20 cellular contexts compared by ENCODE assay signal in genomic region chr3:179902061-179902460, GRCh38.
DNase-seq lines count a peak whose midpoint lies in the region; ATAC-seq and TF ChIP-seq lines count a peak whose summit lies in the region.
"Had no signal": no experiment of that assay in that cellular context is flagged by ENCODE, and none has a peak within 500 bp of the region (broad histone marks: within the 10 kb centered on the region; RNA-seq: fewer than 3 reads in every experiment).

No MANE protein-coding gene starts in this region.

- H3K27ac ChIP-seq in SK-N-SH (ENCODE audit: low read depth in 2 of 2, low read length in 1 of 2) (no peak overlapping the region), Panc1 (ENCODE audit: low read length) (no peak overlapping the region), sigmoid colon (no peak overlapping the region)
- H3K27ac ChIP-seq: A549, GM23248 had no signal

- TF ChIP-seq EP300 in SK-N-SH (IDR thresholded peaks at IDR 0.05; ENCODE audit: borderline replicate concordance in 1 of 2, low read depth in 1 of 2, low read length in 1 of 2) (no peak), sigmoid colon (IDR thresholded peaks at IDR 0.05) (no peak)

- H3K4me2 ChIP-seq in SK-N-SH, result no peak overlapping the region
- H3K4me2 ChIP-seq: A549 had no signal

- H3K9me3 ChIP-seq in SK-N-SH (no peaks in the 10 kb centered on the region), Panc1 (ENCODE audit: control insufficient read depth, insufficient read depth, low read depth, low read length) (no peaks in the 10 kb centered on the region), sigmoid colon (no peaks in the 10 kb centered on the region)
- H3K9me3 ChIP-seq: A549 had no signal

- no peaks in the 10 kb centered on the region for H3K9me2 ChIP-seq in SK-N-SH

- intact Hi-C loops in Panc1 (cut with micrococcal nuclease; ENCODE audit: unreplicated experiment), result no loop called here
- intact Hi-C loops in sigmoid colon (cut with DNase I), result no loop called here

- no peak overlapping the region for H2AFZ ChIP-seq in SK-N-SH (ENCODE audit: low read depth)
- H2AFZ ChIP-seq: GM23248 had no signal

- H4K20me1 ChIP-seq in SK-N-SH (ENCODE audit: insufficient read depth), result no peaks in the 10 kb centered on the region

- CTCF ChIA-PET in SK-N-SH (lab: Yijun Ruan, JAX) (interaction anchor here (0.7 kb wide), 1 partner anchor 20 kb away, joined by 3 read pairs; no protein-coding TSS in a partner anchor), Panc1 (lab: Charles Lee) (no interaction called here)

- no peak overlapping the region for H3K9ac ChIP-seq in SK-N-SH
- H3K9ac ChIP-seq: GM23248 had no signal

- no peaks in the 10 kb centered on the region for H3K36me3 ChIP-seq in SK-N-SH (replicated peaks in 1 of 2; ENCODE audit: control insufficient read depth in 1 of 2, insufficient read depth in 2 of 2, low read length in 1 of 2)
- no peaks in the 10 kb centered on the region for H3K36me3 ChIP-seq in Panc1 (ENCODE audit: control insufficient read depth, insufficient read depth, low read length)
- no peaks in the 10 kb centered on the region for H3K36me3 ChIP-seq in sigmoid colon

- BruUV-seq in Panc1 (replicated peaks; lab: Mats Ljungman, UMichigan), result no TSS peak

- peak; percentile 5 for DNase-seq in SK-N-SH
- DNase-seq in ELF-1 (ENCODE audit: low read depth, low spot score), result peak; percentile 60
- no peak for DNase-seq in Panc1 (ENCODE audit: low read depth, low spot score)
- peak; percentile 35 for DNase-seq in pons (ENCODE audit: low spot score)
- DNase-seq in sigmoid colon, result no peak
- DNase-seq in NCI-H526 treated with DMSO at 0.1 percent for 48 hours (lab: John Stamatoyannopoulos, UW), result no peak
- DNase-seq: 8988T; ACHN; AML-193; C1 segment of cervical spinal cord; Calu3; CD4-positive, alpha-beta memory T cell; COR-L47; DMS53; DMS79 treated with DMSO at 0.1 percent for 48 hours; GM23248; H7; HCEC 1CT had no signal

- in situ Hi-C loops in Panc1 (cut with HindIII; ENCODE audit: low pct_unique_long_range_greater_than_20kb, low sequenced_read_pairs), result no loop called here

- no peak for TF ChIP-seq POLR2A in sigmoid colon (IDR thresholded peaks at IDR 0.05)

- H3K4me3 ChIP-seq in SK-N-SH (ENCODE audit: low read depth in 2 of 2, low read length in 1 of 2), result no peak overlapping the region
- H3K4me3 ChIP-seq in Panc1 (ENCODE audit: low read depth in 2 of 2, low read length in 2 of 2), result no peak overlapping the region
- no peak overlapping the region for H3K4me3 ChIP-seq in sigmoid colon
- H3K4me3 ChIP-seq: A549, GM23248 had no signal

- H3K27me3 ChIP-seq in SK-N-SH (ENCODE audit: insufficient read depth), result no peaks in the 10 kb centered on the region; the same call in 1 of the 2 replicates
- no peaks in the 10 kb centered on the region for H3K27me3 ChIP-seq in Panc1 (ENCODE audit: control insufficient read depth, insufficient read depth, low read length)
- H3K27me3 ChIP-seq in sigmoid colon, result no peaks in the 10 kb centered on the region

- WGBS in SK-N-SH (ENCODE audit: low lambda C conversion rate), result 52% methylated on average over 10 of the region's 10 CpGs
- WGBS in sigmoid colon, 2 donors, result 48 to 70% methylated on average over 10 of the region's 10 CpGs

- no peak for TF ChIP-seq RAD21 in SK-N-SH (IDR thresholded peaks at IDR 0.05; ENCODE audit: low read length)

- H3F3A ChIP-seq in SK-N-SH (replicated peaks; ENCODE audit: insufficient read depth), result no peaks in the 10 kb centered on the region

- H3K4me1 ChIP-seq in SK-N-SH (ENCODE audit: control insufficient read depth in 1 of 2, insufficient read depth in 2 of 2, low read depth in 1 of 2, low read length in 1 of 2) (peaks cover 0 to 9% of the 10 kb centered on the region in 2 experiments; a peak in 2 of 4 replicates), Panc1 (ENCODE audit: control insufficient read depth, insufficient read depth, low read length) (no peaks in the 10 kb centered on the region), sigmoid colon (no peaks in the 10 kb centered on the region)
- H3K4me1 ChIP-seq: A549 had no signal

- ATAC-seq in SK-N-SH treated with all-trans-retinoic acid at 6 μM for 48 hours (no peak), Panc1 (peak; percentile 26; the same call in 1 of the 2 replicates)
- ATAC-seq: A549 had no signal

- no peaks in the 10 kb centered on the region for H3K79me2 ChIP-seq in SK-N-SH (ENCODE audit: insufficient read depth)

- POLR2A ChIA-PET in SK-N-SH (lab: Yijun Ruan, JAX) (no interaction called here), Panc1 (lab: Charles Lee) (no interaction called here)

- TF ChIP-seq CTCF in SK-N-SH (IDR thresholded peaks at IDR 0.05), result no peak
- no peak for TF ChIP-seq CTCF in Panc1 (IDR thresholded peaks at IDR 0.05)
- TF ChIP-seq CTCF in sigmoid colon (IDR thresholded peaks at IDR 0.05), result no peak

TF ChIP-seq in SK-N-SH, 30 proteins besides CTCF, POLR2A, EP300 and RAD21:
- TF ChIP-seq FOXJ3 (CRISPR knock-in tag; IDR thresholded peaks at IDR 0.05), result no peak

TF ChIP-seq in SK-N-SH treated with all-trans-retinoic acid at 6 μM for 48 hours, 23 proteins besides CTCF, POLR2A, EP300 and RAD21:
- TF ChIP-seq CSDC2 (CRISPR knock-in tag; IDR thresholded peaks at IDR 0.05) (no peak), TSHZ2 (CRISPR knock-in tag; IDR thresholded peaks at IDR 0.05) (no peak), ISL1 (CRISPR knock-in tag; IDR thresholded peaks at IDR 0.05) (no peak), CREB5 (CRISPR knock-in tag; IDR thresholded peaks at IDR 0.05; ENCODE audit: low read depth) (no peak), ZNF70 (CRISPR knock-in tag; IDR thresholded peaks at IDR 0.05) (no peak), ESRRG (CRISPR knock-in tag; IDR thresholded peaks at IDR 0.05) (no peak), BACH2 (CRISPR knock-in tag; IDR thresholded peaks at IDR 0.05; ENCODE audit: borderline replicate concordance) (no peak), POU6F1 (CRISPR knock-in tag; IDR thresholded peaks at IDR 0.05; ENCODE audit: borderline replicate concordance, low read depth) (no peak), ZC3H10 (CRISPR knock-in tag; IDR thresholded peaks at IDR 0.05) (no peak), PPARA (CRISPR knock-in tag; IDR thresholded peaks at IDR 0.05; ENCODE audit: borderline replicate concordance) (no peak), ZNF565 (CRISPR knock-in tag; conservative IDR thresholded peaks at IDR 0.05; ENCODE audit: low read depth) (no peak)

Comparison
In these comparisons a context has a peak if more than half of its experiments do, and no peak if none do; other contexts are left out.
1. DNase-seq: peak in SK-N-SH (single experiment), ELF-1 (single experiment) and pons (single experiment); none in Panc1 (single experiment), sigmoid colon (single experiment) and NCI-H526 treated with DMSO at 0.1 percent for 48 hours (single experiment).